ENCODE assay signal across 1 cellular context in the genomic region with DNA sequence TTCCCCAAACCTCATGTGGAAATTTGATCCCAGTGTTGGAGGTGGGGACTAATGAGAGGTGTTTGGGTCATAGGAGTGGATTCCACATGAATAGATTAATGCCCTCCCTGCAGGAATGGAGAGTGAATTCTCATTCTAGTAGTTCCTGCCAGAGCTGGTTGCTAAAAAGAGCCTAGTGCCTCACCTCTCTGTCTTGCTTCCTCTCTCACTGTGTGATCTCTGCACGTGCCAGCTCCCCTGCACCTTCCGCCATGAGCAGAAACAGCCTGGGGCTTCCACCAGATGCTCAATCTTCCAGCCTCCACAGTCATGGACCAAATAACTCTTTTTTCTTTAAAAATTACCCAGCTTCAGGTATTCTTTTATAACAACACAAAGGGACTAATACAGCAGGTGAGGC.
TF ChIP-seq lines count a peak whose summit lies in the region.

No MANE protein-coding gene starts in this region.

TF ChIP-seq in GM23338, 12 proteins besides CTCF, POLR2A, EP300 and RAD21:
- TF ChIP-seq, protein P1, sequence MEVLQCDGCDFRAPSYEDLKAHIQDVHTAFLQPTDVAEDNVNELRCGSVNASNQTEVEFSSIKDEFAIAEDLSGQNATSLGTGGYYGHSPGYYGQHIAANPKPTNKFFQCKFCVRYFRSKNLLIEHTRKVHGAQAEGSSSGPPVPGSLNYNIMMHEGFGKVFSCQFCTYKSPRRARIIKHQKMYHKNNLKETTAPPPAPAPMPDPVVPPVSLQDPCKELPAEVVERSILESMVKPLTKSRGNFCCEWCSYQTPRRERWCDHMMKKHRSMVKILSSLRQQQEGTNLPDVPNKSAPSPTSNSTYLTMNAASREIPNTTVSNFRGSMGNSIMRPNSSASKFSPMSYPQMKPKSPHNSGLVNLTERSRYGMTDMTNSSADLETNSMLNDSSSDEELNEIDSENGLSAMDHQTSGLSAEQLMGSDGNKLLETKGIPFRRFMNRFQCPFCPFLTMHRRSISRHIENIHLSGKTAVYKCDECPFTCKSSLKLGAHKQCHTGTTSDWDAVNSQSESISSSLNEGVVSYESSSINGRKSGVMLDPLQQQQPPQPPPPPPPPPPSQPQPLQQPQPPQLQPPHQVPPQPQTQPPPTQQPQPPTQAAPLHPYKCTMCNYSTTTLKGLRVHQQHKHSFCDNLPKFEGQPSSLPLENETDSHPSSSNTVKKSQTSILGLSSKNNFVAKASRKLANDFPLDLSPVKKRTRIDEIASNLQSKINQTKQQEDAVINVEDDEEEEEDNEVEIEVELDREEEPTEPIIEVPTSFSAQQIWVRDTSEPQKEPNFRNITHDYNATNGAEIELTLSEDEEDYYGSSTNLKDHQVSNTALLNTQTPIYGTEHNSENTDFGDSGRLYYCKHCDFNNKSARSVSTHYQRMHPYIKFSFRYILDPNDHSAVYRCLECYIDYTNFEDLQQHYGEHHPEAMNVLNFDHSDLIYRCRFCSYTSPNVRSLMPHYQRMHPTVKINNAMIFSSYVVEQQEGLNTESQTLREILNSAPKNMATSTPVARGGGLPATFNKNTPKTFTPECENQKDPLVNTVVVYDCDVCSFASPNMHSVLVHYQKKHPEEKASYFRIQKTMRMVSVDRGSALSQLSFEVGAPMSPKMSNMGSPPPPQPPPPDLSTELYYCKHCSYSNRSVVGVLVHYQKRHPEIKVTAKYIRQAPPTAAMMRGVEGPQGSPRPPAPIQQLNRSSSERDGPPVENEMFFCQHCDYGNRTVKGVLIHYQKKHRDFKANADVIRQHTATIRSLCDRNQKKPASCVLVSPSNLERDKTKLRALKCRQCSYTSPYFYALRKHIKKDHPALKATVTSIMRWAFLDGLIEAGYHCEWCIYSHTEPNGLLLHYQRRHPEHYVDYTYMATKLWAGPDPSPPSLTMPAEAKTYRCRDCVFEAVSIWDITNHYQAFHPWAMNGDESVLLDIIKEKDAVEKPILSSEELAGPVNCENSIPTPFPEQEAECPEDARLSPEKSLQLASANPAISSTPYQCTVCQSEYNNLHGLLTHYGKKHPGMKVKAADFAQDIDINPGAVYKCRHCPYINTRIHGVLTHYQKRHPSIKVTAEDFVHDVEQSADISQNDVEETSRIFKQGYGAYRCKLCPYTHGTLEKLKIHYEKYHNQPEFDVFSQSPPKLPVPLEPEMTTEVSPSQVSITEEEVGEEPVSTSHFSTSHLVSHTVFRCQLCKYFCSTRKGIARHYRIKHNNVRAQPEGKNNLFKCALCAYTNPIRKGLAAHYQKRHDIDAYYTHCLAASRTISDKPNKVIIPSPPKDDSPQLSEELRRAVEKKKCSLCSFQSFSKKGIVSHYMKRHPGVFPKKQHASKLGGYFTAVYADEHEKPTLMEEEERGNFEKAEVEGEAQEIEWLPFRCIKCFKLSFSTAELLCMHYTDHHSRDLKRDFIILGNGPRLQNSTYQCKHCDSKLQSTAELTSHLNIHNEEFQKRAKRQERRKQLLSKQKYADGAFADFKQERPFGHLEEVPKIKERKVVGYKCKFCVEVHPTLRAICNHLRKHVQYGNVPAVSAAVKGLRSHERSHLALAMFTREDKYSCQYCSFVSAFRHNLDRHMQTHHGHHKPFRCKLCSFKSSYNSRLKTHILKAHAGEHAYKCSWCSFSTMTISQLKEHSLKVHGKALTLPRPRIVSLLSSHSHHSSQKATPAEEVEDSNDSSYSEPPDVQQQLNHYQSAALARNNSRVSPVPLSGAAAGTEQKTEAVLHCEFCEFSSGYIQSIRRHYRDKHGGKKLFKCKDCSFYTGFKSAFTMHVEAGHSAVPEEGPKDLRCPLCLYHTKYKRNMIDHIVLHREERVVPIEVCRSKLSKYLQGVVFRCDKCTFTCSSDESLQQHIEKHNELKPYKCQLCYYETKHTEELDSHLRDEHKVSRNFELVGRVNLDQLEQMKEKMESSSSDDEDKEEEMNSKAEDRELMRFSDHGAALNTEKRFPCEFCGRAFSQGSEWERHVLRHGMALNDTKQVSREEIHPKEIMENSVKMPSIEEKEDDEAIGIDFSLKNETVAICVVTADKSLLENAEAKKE (CRISPR knock-in tag; IDR thresholded peaks at IDR 0.05): no peak
- no peak for TF ChIP-seq POLR2AphosphoS5 (IDR thresholded peaks at IDR 0.05; ENCODE audit: low read depth)
- TF ChIP-seq, protein P2, sequence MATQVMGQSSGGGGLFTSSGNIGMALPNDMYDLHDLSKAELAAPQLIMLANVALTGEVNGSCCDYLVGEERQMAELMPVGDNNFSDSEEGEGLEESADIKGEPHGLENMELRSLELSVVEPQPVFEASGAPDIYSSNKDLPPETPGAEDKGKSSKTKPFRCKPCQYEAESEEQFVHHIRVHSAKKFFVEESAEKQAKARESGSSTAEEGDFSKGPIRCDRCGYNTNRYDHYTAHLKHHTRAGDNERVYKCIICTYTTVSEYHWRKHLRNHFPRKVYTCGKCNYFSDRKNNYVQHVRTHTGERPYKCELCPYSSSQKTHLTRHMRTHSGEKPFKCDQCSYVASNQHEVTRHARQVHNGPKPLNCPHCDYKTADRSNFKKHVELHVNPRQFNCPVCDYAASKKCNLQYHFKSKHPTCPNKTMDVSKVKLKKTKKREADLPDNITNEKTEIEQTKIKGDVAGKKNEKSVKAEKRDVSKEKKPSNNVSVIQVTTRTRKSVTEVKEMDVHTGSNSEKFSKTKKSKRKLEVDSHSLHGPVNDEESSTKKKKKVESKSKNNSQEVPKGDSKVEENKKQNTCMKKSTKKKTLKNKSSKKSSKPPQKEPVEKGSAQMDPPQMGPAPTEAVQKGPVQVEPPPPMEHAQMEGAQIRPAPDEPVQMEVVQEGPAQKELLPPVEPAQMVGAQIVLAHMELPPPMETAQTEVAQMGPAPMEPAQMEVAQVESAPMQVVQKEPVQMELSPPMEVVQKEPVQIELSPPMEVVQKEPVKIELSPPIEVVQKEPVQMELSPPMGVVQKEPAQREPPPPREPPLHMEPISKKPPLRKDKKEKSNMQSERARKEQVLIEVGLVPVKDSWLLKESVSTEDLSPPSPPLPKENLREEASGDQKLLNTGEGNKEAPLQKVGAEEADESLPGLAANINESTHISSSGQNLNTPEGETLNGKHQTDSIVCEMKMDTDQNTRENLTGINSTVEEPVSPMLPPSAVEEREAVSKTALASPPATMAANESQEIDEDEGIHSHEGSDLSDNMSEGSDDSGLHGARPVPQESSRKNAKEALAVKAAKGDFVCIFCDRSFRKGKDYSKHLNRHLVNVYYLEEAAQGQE (IDR thresholded peaks at IDR 0.05; ENCODE audit: unreplicated experiment): no peak
- no peak for TF ChIP-seq EZH2 (IDR thresholded peaks at IDR 0.05; ENCODE audit: low read depth, unreplicated experiment)
- no peak for TF ChIP-seq JUNB (IDR thresholded peaks at IDR 0.05; ENCODE audit: unreplicated experiment)
- TF ChIP-seq EZH2phosphoT487 (IDR thresholded peaks at IDR 0.05; ENCODE audit: unreplicated experiment): no peak
- TF ChIP-seq NANOG (IDR thresholded peaks at IDR 0.05; ENCODE audit: borderline replicate concordance): no peak
- TF ChIP-seq ZNF114 (CRISPR knock-in tag; IDR thresholded peaks at IDR 0.05): no peak
- TF ChIP-seq, protein P3, sequence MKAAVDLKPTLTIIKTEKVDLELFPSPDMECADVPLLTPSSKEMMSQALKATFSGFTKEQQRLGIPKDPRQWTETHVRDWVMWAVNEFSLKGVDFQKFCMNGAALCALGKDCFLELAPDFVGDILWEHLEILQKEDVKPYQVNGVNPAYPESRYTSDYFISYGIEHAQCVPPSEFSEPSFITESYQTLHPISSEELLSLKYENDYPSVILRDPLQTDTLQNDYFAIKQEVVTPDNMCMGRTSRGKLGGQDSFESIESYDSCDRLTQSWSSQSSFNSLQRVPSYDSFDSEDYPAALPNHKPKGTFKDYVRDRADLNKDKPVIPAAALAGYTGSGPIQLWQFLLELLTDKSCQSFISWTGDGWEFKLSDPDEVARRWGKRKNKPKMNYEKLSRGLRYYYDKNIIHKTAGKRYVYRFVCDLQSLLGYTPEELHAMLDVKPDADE (IDR thresholded peaks at IDR 0.05): no peak
- TF ChIP-seq ZNF331 (CRISPR knock-in tag; IDR thresholded peaks at IDR 0.05; ENCODE audit: low read depth): no peak
- no peak for TF ChIP-seq STAT1 (IDR thresholded peaks at IDR 0.05; ENCODE audit: unreplicated experiment)
- no peak for TF ChIP-seq CREB1 (CRISPR knock-in tag; IDR thresholded peaks at IDR 0.05; ENCODE audit: low read depth)
TF ChIP-seq in GM23338: peak in this region for 0.
